1 cellular context compared by ENCODE assay signal in genomic region chr3:40452876-40453730, GRCh38.
TF ChIP-seq lines count a peak whose summit lies in the region.

No MANE protein-coding gene starts in this region.

TF ChIP-seq in GM12878, 131 proteins besides CTCF, POLR2A, EP300 and RAD21 (continued from another document and continues in another):
- TF ChIP-seq MLLT1 (IDR thresholded peaks at IDR 0.05) (peak; percentile 65), RELB (IDR thresholded peaks at IDR 0.05; ENCODE audit: low read depth) (peak; percentile 56; the same call in 1 of the 2 replicates), ATF2 (IDR thresholded peaks at IDR 0.05; ENCODE audit: low read length) (peak; percentile 90), RCOR1 (conservative IDR thresholded peaks at IDR 0.05; ENCODE audit: low read depth, low read length) (0 out of 2 replicates have a peak, but pooled peaks have one; percentile 71), PKNOX1 (IDR thresholded peaks at IDR 0.05) (peak; percentile 70; the same call in 1 of the 2 replicates), ESRRA (IDR thresholded peaks at IDR 0.05; ENCODE audit: low read length) (peak; percentile 47; the same call in 1 of the 2 replicates), TAF1 (IDR thresholded peaks at IDR 0.05; ENCODE audit: borderline replicate concordance, low read depth, low read length) (peak; percentile 62; the same call in 1 of the 2 replicates), SIN3A (IDR thresholded peaks at IDR 0.05; ENCODE audit: low read depth, low read length) (peak; percentile 42; the same call in 1 of the 2 replicates), CBX5 (IDR thresholded peaks at IDR 0.05; ENCODE audit: low read depth) (0 out of 2 replicates have a peak, but pooled peaks have one; percentile 30), ATF7 (IDR thresholded peaks at IDR 0.05; ENCODE audit: low read depth) (peak; percentile 100), NBN (IDR thresholded peaks at IDR 0.05) (peak; percentile 92), JUND (IDR thresholded peaks at IDR 0.05; ENCODE audit: low read depth, low read length) (peak; percentile 80; the same call in 1 of the 2 replicates), ASH2L (IDR thresholded peaks at IDR 0.05; ENCODE audit: borderline replicate concordance, low read depth) (no peak), SMAD5 (IDR thresholded peaks at IDR 0.05; ENCODE audit: low read depth) (peak; percentile 84), POLR2AphosphoS5 (IDR thresholded peaks at IDR 0.05; ENCODE audit: low read length) (peak; percentile 88), FOXK2 (IDR thresholded peaks at IDR 0.05) (peak; percentile 33), IRF3 (IDR thresholded peaks at IDR 0.05) (0 out of 2 replicates have a peak, but pooled peaks have one; percentile 28), LARP7 (IDR thresholded peaks at IDR 0.05) (0 out of 2 replicates have a peak, but pooled peaks have one; percentile 36), BHLHE40 (IDR thresholded peaks at IDR 0.05; ENCODE audit: borderline replicate concordance in 1 of 2, low read depth in 2 of 2, low read length in 1 of 2) (peak; percentile 31 to 73; a peak in 2 of 4 replicates), DPF2 (IDR thresholded peaks at IDR 0.05) (0 out of 2 replicates have a peak, but pooled peaks have one; percentile 35), MEF2A (IDR thresholded peaks at IDR 0.05; ENCODE audit: insufficient read depth, low read depth, low read length) (no peak), YY1 (IDR thresholded peaks at IDR 0.05; ENCODE audit: low read depth, low read length) (peak; percentile 100), GABPA (IDR thresholded peaks at IDR 0.05; ENCODE audit: low read depth) (peak; percentile 86), CREM (IDR thresholded peaks at IDR 0.05; ENCODE audit: low read depth) (peak; percentile 89), EED (IDR thresholded peaks at IDR 0.05; ENCODE audit: low read depth) (no peak), HDAC6 (IDR thresholded peaks at IDR 0.05; ENCODE audit: unreplicated experiment) (no peak), SMAD1 (IDR thresholded peaks at IDR 0.05; ENCODE audit: low read depth, partially characterized antibody) (peak; percentile 36), MTA2 (IDR thresholded peaks at IDR 0.05; ENCODE audit: low read depth) (no peak), PML (IDR thresholded peaks at IDR 0.05; ENCODE audit: low read length) (peak; percentile 94), NR2C1 (IDR thresholded peaks at IDR 0.05) (peak; percentile 79; the same call in 1 of the 2 replicates), MXI1 (IDR thresholded peaks at IDR 0.05; ENCODE audit: low read depth, low read length) (0 out of 2 replicates have a peak, but pooled peaks have one; percentile 12), SPI1 (IDR thresholded peaks at IDR 0.05; ENCODE audit: borderline replicate concordance, insufficient read depth, low read depth, low read length) (no peak), SIX5 (IDR thresholded peaks at IDR 0.05; ENCODE audit: low read depth, low read length, severe bottlenecking) (peak; percentile 58), ZNF217 (IDR thresholded peaks at IDR 0.05) (no peak), SUPT20H (IDR thresholded peaks at IDR 0.05; ENCODE audit: borderline replicate concordance, control insufficient read depth, low read depth, low read length) (no peak), SP1 (IDR thresholded peaks at IDR 0.05; ENCODE audit: low read depth, low read length) (peak; percentile 88), IKZF2 (IDR thresholded peaks at IDR 0.05) (0 out of 4 replicates have a peak, but pooled peaks of 1 of the 2 experiments have one; percentile 28), CEBPB (IDR thresholded peaks at IDR 0.05; ENCODE audit: borderline replicate concordance in 1 of 2, low read depth in 2 of 2, low read length in 2 of 2) (no peak), RB1 (IDR thresholded peaks at IDR 0.05; ENCODE audit: borderline replicate concordance) (peak; percentile 81; the same call in 1 of the 2 replicates), SMARCA5 (IDR thresholded peaks at IDR 0.05) (0 out of 2 replicates have a peak, but pooled peaks have one; percentile 13), SRF (IDR thresholded peaks at IDR 0.05; ENCODE audit: low read depth in 2 of 2, low read length in 2 of 2) (no peak), RAD51 (IDR thresholded peaks at IDR 0.05) (peak; percentile 51; the same call in 1 of the 2 replicates), IKZF1 (conservative IDR thresholded peaks at IDR 0.05) (peak; percentile 70)
- TF ChIP-seq, protein P1, sequence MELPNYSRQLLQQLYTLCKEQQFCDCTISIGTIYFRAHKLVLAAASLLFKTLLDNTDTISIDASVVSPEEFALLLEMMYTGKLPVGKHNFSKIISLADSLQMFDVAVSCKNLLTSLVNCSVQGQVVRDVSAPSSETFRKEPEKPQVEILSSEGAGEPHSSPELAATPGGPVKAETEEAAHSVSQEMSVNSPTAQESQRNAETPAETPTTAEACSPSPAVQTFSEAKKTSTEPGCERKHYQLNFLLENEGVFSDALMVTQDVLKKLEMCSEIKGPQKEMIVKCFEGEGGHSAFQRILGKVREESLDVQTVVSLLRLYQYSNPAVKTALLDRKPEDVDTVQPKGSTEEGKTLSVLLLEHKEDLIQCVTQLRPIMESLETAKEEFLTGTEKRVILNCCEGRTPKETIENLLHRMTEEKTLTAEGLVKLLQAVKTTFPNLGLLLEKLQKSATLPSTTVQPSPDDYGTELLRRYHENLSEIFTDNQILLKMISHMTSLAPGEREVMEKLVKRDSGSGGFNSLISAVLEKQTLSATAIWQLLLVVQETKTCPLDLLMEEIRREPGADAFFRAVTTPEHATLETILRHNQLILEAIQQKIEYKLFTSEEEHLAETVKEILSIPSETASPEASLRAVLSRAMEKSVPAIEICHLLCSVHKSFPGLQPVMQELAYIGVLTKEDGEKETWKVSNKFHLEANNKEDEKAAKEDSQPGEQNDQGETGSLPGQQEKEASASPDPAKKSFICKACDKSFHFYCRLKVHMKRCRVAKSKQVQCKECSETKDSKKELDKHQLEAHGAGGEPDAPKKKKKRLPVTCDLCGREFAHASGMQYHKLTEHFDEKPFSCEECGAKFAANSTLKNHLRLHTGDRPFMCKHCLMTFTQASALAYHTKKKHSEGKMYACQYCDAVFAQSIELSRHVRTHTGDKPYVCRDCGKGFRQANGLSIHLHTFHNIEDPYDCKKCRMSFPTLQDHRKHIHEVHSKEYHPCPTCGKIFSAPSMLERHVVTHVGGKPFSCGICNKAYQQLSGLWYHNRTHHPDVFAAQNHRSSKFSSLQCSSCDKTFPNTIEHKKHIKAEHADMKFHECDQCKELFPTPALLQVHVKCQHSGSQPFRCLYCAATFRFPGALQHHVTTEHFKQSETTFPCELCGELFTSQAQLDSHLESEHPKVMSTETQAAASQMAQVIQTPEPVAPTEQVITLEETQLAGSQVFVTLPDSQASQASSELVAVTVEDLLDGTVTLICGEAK (IDR thresholded peaks at IDR 0.05; ENCODE audit: borderline replicate concordance) = peak; percentile 83; the same call in 1 of the 2 replicates
- TF ChIP-seq, protein P2, sequence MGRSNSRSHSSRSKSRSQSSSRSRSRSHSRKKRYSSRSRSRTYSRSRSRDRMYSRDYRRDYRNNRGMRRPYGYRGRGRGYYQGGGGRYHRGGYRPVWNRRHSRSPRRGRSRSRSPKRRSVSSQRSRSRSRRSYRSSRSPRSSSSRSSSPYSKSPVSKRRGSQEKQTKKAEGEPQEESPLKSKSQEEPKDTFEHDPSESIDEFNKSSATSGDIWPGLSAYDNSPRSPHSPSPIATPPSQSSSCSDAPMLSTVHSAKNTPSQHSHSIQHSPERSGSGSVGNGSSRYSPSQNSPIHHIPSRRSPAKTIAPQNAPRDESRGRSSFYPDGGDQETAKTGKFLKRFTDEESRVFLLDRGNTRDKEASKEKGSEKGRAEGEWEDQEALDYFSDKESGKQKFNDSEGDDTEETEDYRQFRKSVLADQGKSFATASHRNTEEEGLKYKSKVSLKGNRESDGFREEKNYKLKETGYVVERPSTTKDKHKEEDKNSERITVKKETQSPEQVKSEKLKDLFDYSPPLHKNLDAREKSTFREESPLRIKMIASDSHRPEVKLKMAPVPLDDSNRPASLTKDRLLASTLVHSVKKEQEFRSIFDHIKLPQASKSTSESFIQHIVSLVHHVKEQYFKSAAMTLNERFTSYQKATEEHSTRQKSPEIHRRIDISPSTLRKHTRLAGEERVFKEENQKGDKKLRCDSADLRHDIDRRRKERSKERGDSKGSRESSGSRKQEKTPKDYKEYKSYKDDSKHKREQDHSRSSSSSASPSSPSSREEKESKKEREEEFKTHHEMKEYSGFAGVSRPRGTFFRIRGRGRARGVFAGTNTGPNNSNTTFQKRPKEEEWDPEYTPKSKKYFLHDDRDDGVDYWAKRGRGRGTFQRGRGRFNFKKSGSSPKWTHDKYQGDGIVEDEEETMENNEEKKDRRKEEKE (IDR thresholded peaks at IDR 0.05) = no peak
- TF ChIP-seq, protein P3, sequence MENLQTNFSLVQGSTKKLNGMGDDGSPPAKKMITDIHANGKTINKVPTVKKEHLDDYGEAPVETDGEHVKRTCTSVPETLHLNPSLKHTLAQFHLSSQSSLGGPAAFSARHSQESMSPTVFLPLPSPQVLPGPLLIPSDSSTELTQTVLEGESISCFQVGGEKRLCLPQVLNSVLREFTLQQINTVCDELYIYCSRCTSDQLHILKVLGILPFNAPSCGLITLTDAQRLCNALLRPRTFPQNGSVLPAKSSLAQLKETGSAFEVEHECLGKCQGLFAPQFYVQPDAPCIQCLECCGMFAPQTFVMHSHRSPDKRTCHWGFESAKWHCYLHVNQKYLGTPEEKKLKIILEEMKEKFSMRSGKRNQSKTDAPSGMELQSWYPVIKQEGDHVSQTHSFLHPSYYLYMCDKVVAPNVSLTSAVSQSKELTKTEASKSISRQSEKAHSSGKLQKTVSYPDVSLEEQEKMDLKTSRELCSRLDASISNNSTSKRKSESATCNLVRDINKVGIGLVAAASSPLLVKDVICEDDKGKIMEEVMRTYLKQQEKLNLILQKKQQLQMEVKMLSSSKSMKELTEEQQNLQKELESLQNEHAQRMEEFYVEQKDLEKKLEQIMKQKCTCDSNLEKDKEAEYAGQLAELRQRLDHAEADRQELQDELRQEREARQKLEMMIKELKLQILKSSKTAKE (IDR thresholded peaks at IDR 0.05; ENCODE audit: low read depth, poor library complexity, severe bottlenecking) = no peak
- TF ChIP-seq, protein P4, sequence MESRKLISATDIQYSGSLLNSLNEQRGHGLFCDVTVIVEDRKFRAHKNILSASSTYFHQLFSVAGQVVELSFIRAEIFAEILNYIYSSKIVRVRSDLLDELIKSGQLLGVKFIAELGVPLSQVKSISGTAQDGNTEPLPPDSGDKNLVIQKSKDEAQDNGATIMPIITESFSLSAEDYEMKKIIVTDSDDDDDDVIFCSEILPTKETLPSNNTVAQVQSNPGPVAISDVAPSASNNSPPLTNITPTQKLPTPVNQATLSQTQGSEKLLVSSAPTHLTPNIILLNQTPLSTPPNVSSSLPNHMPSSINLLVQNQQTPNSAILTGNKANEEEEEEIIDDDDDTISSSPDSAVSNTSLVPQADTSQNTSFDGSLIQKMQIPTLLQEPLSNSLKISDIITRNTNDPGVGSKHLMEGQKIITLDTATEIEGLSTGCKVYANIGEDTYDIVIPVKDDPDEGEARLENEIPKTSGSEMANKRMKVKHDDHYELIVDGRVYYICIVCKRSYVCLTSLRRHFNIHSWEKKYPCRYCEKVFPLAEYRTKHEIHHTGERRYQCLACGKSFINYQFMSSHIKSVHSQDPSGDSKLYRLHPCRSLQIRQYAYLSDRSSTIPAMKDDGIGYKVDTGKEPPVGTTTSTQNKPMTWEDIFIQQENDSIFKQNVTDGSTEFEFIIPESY (IDR thresholded peaks at IDR 0.05) = no peak
